In genomic region chr3:194336601-194337355, GRCh38 we compare ENCODE assay signal across 21 cellular contexts. TPM values are rescaled to one million over a fixed set of nuclear protein-coding genes. Genes with fewer than 3 reads are reported as not detected.
"Had no signal": no experiment of that assay in that cellular context is flagged by ENCODE, and none has a peak within 500 bp of the region (broad histone marks: within the 10 kb centered on the region; RNA-seq: fewer than 3 reads in every experiment).

No MANE protein-coding gene starts in this region.

- ATAC-seq: effector memory CD8-positive, alpha-beta T cell; natural killer cell had no signal

- H3K4me2 ChIP-seq: hepatocyte had no signal

- H3K27ac ChIP-seq: hepatocyte, parathyroid adenoma, suprapubic skin, thyroid gland, upper lobe of left lung, uterus had no signal

- H3K36me3 ChIP-seq: esophagus squamous epithelium, suprapubic skin, thyroid gland, upper lobe of left lung, uterus had no signal

- H3K4me3 ChIP-seq: esophagus squamous epithelium, hepatocyte, suprapubic skin, thyroid gland, upper lobe of left lung, uterus had no signal

- H3K79me2 ChIP-seq: hepatocyte, parathyroid adenoma had no signal

- H3K4me3 Mint-ChIP-seq: dendritic cell treated with granulocyte-macrophage colony-stimulating factor and Interleukin-4, amounts not matched to agents 40 ng/mL and 50 ng/mL, for 4 days; effector memory CD8-positive, alpha-beta T cell; natural killer cell had no signal

- H3K4me1 ChIP-seq: parathyroid adenoma, uterus had no signal

- H3K9me3 Mint-ChIP-seq: dendritic cell treated with granulocyte-macrophage colony-stimulating factor and Interleukin-4, amounts not matched to agents 40 ng/mL and 50 ng/mL, for 4 days; effector memory CD8-positive, alpha-beta T cell; natural killer cell had no signal

- DNase-seq: effector memory CD8-positive, alpha-beta T cell; esophagus squamous epithelium; foreskin fibroblast; head of caudate nucleus; kidney glomerular epithelial cell; mammary epithelial cell; natural killer cell; small intestine; stimulated activated CD4-positive, alpha-beta T cell treated with anti-CD3 and anti-CD28 coated beads, Interleukin-12 subunit alpha, Interleukin-12 subunit beta, amount 100 ng/mL, for 4 hours; stimulated activated CD4-positive, alpha-beta T cell treated with anti-CD3 and anti-CD28 coated beads, Interleukin-2, amount 100 ng/mL, for 48 hours; stimulated activated naive CD4-positive, alpha-beta T cell treated with Interleukin-2 at 50 U/mL for 16 hours; thyroid gland; upper lobe of left lung; uterus had no signal

- H2AFZ ChIP-seq: hepatocyte, parathyroid adenoma had no signal

- H3K9ac ChIP-seq: parathyroid adenoma had no signal

- H3K9me3 ChIP-seq: esophagus squamous epithelium, suprapubic skin, thyroid gland, upper lobe of left lung, uterus had no signal

- H3K27ac Mint-ChIP-seq: dendritic cell treated with granulocyte-macrophage colony-stimulating factor and Interleukin-4, amounts not matched to agents 40 ng/mL and 50 ng/mL, for 4 days; effector memory CD8-positive, alpha-beta T cell; natural killer cell had no signal

- H3K27me3 ChIP-seq: hepatocyte, thyroid gland, uterus had no signal

- H3K36me3 Mint-ChIP-seq: natural killer cell had no signal

RNA-seq across cellular contexts. Expression of gene CPN2, which starts 14.3 kb away (rescaled TPM):
- total RNA-seq: epithelial cell of proximal tubule, esophagus squamous epithelium, mammary epithelial cell, myocyte, natural killer cell, pulmonary artery endothelial cell, suprapubic skin, thyroid gland had no signal
- polyA plus RNA-seq: mammary epithelial cell, small intestine had no signal

RNA-seq across cellular contexts. Expression of gene LRRC15, which starts 32.8 kb away (rescaled TPM):
- total RNA-seq: epithelial cell of proximal tubule, hepatocyte, myocyte, natural killer cell, pulmonary artery endothelial cell had no signal
- polyA plus RNA-seq: hepatocyte, mammary epithelial cell had no signal
